In the genomic region with DNA sequence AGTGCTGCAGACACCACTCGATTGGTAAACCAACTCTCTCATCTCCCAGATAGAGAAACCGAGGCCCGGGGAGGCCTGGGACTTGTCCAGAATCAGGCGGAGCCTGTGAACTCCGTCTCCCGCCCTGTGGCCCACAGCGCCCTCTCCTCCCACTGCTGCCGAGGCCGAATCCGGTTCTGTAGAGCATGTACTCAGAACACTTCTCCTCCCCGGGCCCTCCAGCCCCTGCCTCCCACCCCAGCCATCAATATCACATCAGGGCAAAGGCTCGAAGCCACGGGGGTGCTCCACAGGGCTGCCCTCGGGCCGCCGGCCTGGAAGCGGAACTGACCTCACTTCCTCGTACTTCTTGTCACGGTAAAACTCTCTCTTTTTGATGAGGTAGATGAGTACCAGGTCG, we compare ENCODE assay signal across 17 cellular contexts. TPM values are rescaled to one million over a fixed set of nuclear protein-coding genes. Genes with fewer than 3 reads are reported as not detected.
DNase-seq lines count a peak whose midpoint lies in the region; ATAC-seq, FAIRE-seq and TF ChIP-seq lines count a peak whose summit lies in the region.
"Had no signal": no experiment of that assay in that cellular context is flagged by ENCODE, and none has a peak within 500 bp of the region (broad histone marks: within the 10 kb centered on the region; RNA-seq: fewer than 3 reads in every experiment).

No MANE protein-coding gene starts in this region.

- peak; percentile 33 for FAIRE-seq in GM12892 (lab: Jason Lieb, UNC)
- FAIRE-seq: H54 had no signal

- ATAC-seq in activated B cell treated with CpG ODN at 0.5 μM for 24 hours (ENCODE audit: low read depth) (no peak), HG03342 (IDR thresholded peaks at IDR 0.05; ENCODE audit: unreplicated experiment) (no peak)
- no peak for ATAC-seq in stimulated activated effector memory CD8-positive, alpha-beta T cell treated with anti-CD3 and anti-CD28 coated beads, Interleukin-12 subunit alpha, Interleukin-12 subunit beta, amount 100 ng/mL, for 72 hours
- ATAC-seq: PC-3 had no signal

- intact Hi-C loops in activated B cell treated with CpG ODN at 0.5 μM for 24 hours (cut with micrococcal nuclease) = no loop called here

- no peak for TF ChIP-seq POLR2A in GM12892 (IDR thresholded peaks at IDR 0.05; ENCODE audit: low read depth, low read length)

- no peak for TF ChIP-seq CTCF in activated B cell treated with CpG ODN at 0.5 μM for 24 hours (IDR thresholded peaks at IDR 0.05)

- POLR2A ChIA-PET in activated B cell treated with CpG ODN at 0.5 μM for 24 hours (lab: Charles Lee) = interaction anchor here (0.7 to 2.6 kb wide), 3 partner anchors 10 to 46 kb away, joined by 3 to 19 read pairs (median 3); partner anchors contain the start of gene SHPK

- H3K27me3 Mint-ChIP-seq in activated naive CD4-positive, alpha-beta T cell treated with anti-CD3 and anti-CD28 coated beads, Interleukin-2, amount 10 ng/mL, durations not matched to agents 7 days and 5 days = no peaks in the 10 kb centered on the region
- no peaks in the 10 kb centered on the region for H3K27me3 Mint-ChIP-seq in activated B cell treated with CpG ODN at 0.5 μM for 24 hours

- DNase-seq in activated naive CD4-positive, alpha-beta T cell treated with anti-CD3 and anti-CD28 coated beads, Interleukin-2, amount 10 ng/mL, durations not matched to agents 7 days and 5 days = no peak
- no peak for DNase-seq in activated naive CD4-positive, alpha-beta T cell treated with anti-CD3 and anti-CD28 coated beads, Interleukin-2, amount 50 U/mL, for 16 hours
- DNase-seq in GM12892 (ENCODE audit: insufficient read length) (no peak), activated B cell treated with CpG ODN at 0.5 μM for 24 hours (no peak), epidermal melanocyte (ENCODE audit: insufficient read length, low spot score) (no peak)
- no peak for DNase-seq in stimulated activated effector memory CD8-positive, alpha-beta T cell treated with anti-CD3 and anti-CD28 coated beads, Interleukin-12 subunit alpha, Interleukin-12 subunit beta, amount 100 ng/mL, for 72 hours (ENCODE audit: low spot score in 2 of 2)
- DNase-seq: C1 segment of cervical spinal cord, DMS79, HFFc6, NCI-H1436, NCI-H1930, NCI-H345, NCI-H524 treated with DMSO at 0.1 percent for 48 hours, PC-3, RPMI8226 had no signal

- no peaks in the 10 kb centered on the region for H3K9me3 Mint-ChIP-seq in activated naive CD4-positive, alpha-beta T cell treated with anti-CD3 and anti-CD28 coated beads, Interleukin-2, amount 10 ng/mL, durations not matched to agents 7 days and 5 days
- no peaks in the 10 kb centered on the region for H3K9me3 Mint-ChIP-seq in activated B cell treated with CpG ODN at 0.5 μM for 24 hours
- no peaks in the 10 kb centered on the region for H3K9me3 Mint-ChIP-seq in stimulated activated effector memory CD8-positive, alpha-beta T cell treated with anti-CD3 and anti-CD28 coated beads, Interleukin-12 subunit alpha, Interleukin-12 subunit beta, amount 100 ng/mL, for 72 hours
- H3K9me3 Mint-ChIP-seq: HFFc6 had no signal

- peaks cover 9% of the 10 kb centered on the region for H3K36me3 Mint-ChIP-seq in activated naive CD4-positive, alpha-beta T cell treated with anti-CD3 and anti-CD28 coated beads, Interleukin-2, amount 10 ng/mL, durations not matched to agents 7 days and 5 days
- H3K36me3 Mint-ChIP-seq in activated B cell treated with CpG ODN at 0.5 μM for 24 hours (ENCODE audit: low read depth) = peaks cover 70% of the 10 kb centered on the region
- H3K36me3 Mint-ChIP-seq in stimulated activated effector memory CD8-positive, alpha-beta T cell treated with anti-CD3 and anti-CD28 coated beads, Interleukin-12 subunit alpha, Interleukin-12 subunit beta, amount 100 ng/mL, for 72 hours = peaks cover 53% of the 10 kb centered on the region

- H3K4me1 Mint-ChIP-seq in activated naive CD4-positive, alpha-beta T cell treated with anti-CD3 and anti-CD28 coated beads, Interleukin-2, amount 10 ng/mL, durations not matched to agents 7 days and 5 days = peaks cover 27% of the 10 kb centered on the region
- peaks cover 43% of the 10 kb centered on the region for H3K4me1 Mint-ChIP-seq in activated B cell treated with CpG ODN at 0.5 μM for 24 hours
- H3K4me1 Mint-ChIP-seq in stimulated activated effector memory CD8-positive, alpha-beta T cell treated with anti-CD3 and anti-CD28 coated beads, Interleukin-12 subunit alpha, Interleukin-12 subunit beta, amount 100 ng/mL, for 72 hours = peaks cover 19% of the 10 kb centered on the region

- CTCF ChIA-PET in activated naive CD4-positive, alpha-beta T cell treated with anti-CD3 and anti-CD28 coated beads, Interleukin-2, amount 10 ng/mL, durations not matched to agents 7 days and 5 days (lab: Charles Lee) = interaction anchor here (1.5 kb wide), 2 partner anchors 26 to 144 kb away, joined by 3 to 4 read pairs; no protein-coding TSS in a partner anchor
- CTCF ChIA-PET in activated B cell treated with CpG ODN at 0.5 μM for 24 hours (lab: Charles Lee) = interaction anchor here (1.5 to 3.0 kb wide), 3 partner anchors 45 to 633 kb away, joined by 4 to 18 read pairs (median 18); no protein-coding TSS in a partner anchor

- H3K27ac Mint-ChIP-seq in activated naive CD4-positive, alpha-beta T cell treated with anti-CD3 and anti-CD28 coated beads, Interleukin-2, amount 10 ng/mL, durations not matched to agents 7 days and 5 days = peak overlapping the region; percentile 42
- peak overlapping the region; percentile 62 for H3K27ac Mint-ChIP-seq in activated B cell treated with CpG ODN at 0.5 μM for 24 hours
- peak overlapping the region; percentile 40 for H3K27ac Mint-ChIP-seq in stimulated activated effector memory CD8-positive, alpha-beta T cell treated with anti-CD3 and anti-CD28 coated beads, Interleukin-12 subunit alpha, Interleukin-12 subunit beta, amount 100 ng/mL, for 72 hours
- H3K27ac Mint-ChIP-seq: HFFc6 had no signal

- no peak overlapping the region for H3K4me3 Mint-ChIP-seq in activated naive CD4-positive, alpha-beta T cell treated with anti-CD3 and anti-CD28 coated beads, Interleukin-2, amount 10 ng/mL, durations not matched to agents 7 days and 5 days
- no peak overlapping the region for H3K4me3 Mint-ChIP-seq in activated B cell treated with CpG ODN at 0.5 μM for 24 hours
- H3K4me3 Mint-ChIP-seq in stimulated activated effector memory CD8-positive, alpha-beta T cell treated with anti-CD3 and anti-CD28 coated beads, Interleukin-12 subunit alpha, Interleukin-12 subunit beta, amount 100 ng/mL, for 72 hours = no peak overlapping the region
- H3K4me3 Mint-ChIP-seq: HFFc6 had no signal

RNA-seq across cellular contexts. Expression of gene EMC6, which starts 13.0 kb away (rescaled TPM):
- polyA plus RNA-seq in GM12892 (2012; ENCODE audit: missing spikeins) = 37.1 TPM
- 33.8 and 38.0 TPM in 2 replicates for total RNA-seq in activated B cell treated with CpG ODN at 0.5 μM for 24 hours

RNA-seq across cellular contexts. Expression of gene TAX1BP3, which starts 13.2 kb away (rescaled TPM):
- 12.0 TPM for polyA plus RNA-seq in GM12892 (2012; ENCODE audit: missing spikeins)
- total RNA-seq in activated B cell treated with CpG ODN at 0.5 μM for 24 hours = 15.1 and 16.4 TPM in 2 replicates

RNA-seq across cellular contexts. Expression of gene P2RX5, which starts 14.4 kb away (rescaled TPM):
- polyA plus RNA-seq in GM12892 (2012; ENCODE audit: missing spikeins) = 13.9 TPM
- 295 and 349 TPM in 2 replicates for total RNA-seq in activated B cell treated with CpG ODN at 0.5 μM for 24 hours

RNA-seq across cellular contexts. Expression of gene HASPIN, which starts 42.1 kb away (rescaled TPM):
- polyA plus RNA-seq in GM12892 (2012; ENCODE audit: missing spikeins) = 4.7 TPM
- 6.4 and 6.7 TPM in 2 replicates for total RNA-seq in activated B cell treated with CpG ODN at 0.5 μM for 24 hours

RNA-seq across cellular contexts. Expression of gene CTNS, which starts 45.0 kb away (rescaled TPM):
- polyA plus RNA-seq in GM12892 (2012; ENCODE audit: missing spikeins) = 5.6 TPM
- 12.8 and 13.5 TPM in 2 replicates for total RNA-seq in activated B cell treated with CpG ODN at 0.5 μM for 24 hours
